8 cellular contexts compared by ENCODE assay signal in the genomic region with DNA sequence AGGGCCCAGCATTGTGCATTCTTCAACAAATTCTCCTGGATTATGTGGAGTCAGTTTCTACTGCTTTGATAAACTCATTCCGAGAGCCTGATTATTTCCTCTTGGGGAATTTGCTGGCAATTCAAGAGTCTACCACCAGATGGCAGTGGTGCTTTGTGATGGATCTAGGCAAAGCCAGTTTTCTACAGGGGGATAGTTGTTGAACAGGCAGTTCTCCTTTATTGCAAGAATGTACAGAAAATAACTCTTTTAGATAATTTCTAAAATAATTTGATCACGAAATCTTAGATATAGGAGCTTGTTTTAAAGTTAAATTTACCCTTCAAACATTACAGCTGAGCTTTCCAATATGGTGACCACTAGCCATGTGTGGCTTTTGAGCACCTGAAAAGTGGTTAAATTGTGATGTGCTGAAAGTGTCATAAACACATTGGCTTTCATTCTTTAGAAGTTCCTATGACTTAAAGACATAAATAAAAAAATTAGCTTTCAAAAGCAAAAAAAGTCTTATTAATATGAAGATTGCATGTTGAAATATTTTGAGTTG.
DNase-seq lines count a peak whose midpoint lies in the region; ATAC-seq and TF ChIP-seq lines count a peak whose summit lies in the region.

No MANE protein-coding gene starts in this region.

- H3K9me2 ChIP-seq in Karpas-422 (replicated peaks; ENCODE audit: insufficient read depth, low read length), result no peaks in the 10 kb centered on the region

- H3K9me3 ChIP-seq in Karpas-422 (ENCODE audit: low read length) (no peaks in the 10 kb centered on the region), smooth muscle cell (replicated peaks; ENCODE audit: low read depth) (no peaks in the 10 kb centered on the region)

- H4K20me1 ChIP-seq in Karpas-422 (ENCODE audit: insufficient read depth, low read depth, low read length) (no peaks in the 10 kb centered on the region), smooth muscle cell (ENCODE audit: low read depth) (no peaks in the 10 kb centered on the region)

- TF ChIP-seq CTCF in smooth muscle cell (IDR thresholded peaks at IDR 0.05; ENCODE audit: borderline replicate concordance, insufficient read depth, poor library complexity, severe bottlenecking), result peak; percentile 96

- intact Hi-C loops in activated T-helper 2 cell treated with anti-CD3 and anti-CD28 coated beads, Interferon-gamma antibody, Interleukin-2, Interleukin-4, amounts not matched to agents 10 μg/mL and 5 μg/mL and 100 μg/mL, durations not matched to agents 14 hours and 24 hours and 36 hours (cut with micrococcal nuclease), result loop anchor here (1.0 kb wide), 1 partner anchor 370 kb away; no protein-coding TSS in a partner anchor

- no peak overlapping the region for H3K4me2 ChIP-seq in Karpas-422 (ENCODE audit: low read depth, low read length, poor library complexity, severe bottlenecking)
- no peak overlapping the region for H3K4me2 ChIP-seq in smooth muscle cell

- DNase-seq in ELF-1 (ENCODE audit: low read depth, low spot score) (peak; percentile 81), Karpas-422 (peak; percentile 90), SHP77 treated with DMSO at 0.1 percent for 48 hours (lab: John Stamatoyannopoulos, UW) (peak; percentile 22), glomerular visceral epithelial cell (ENCODE audit: extremely low spot score) (peak; percentile 68), smooth muscle cell (lab: John Stamatoyannopoulos, UW; ENCODE audit: unreplicated experiment) (peak; percentile 37)
- DNase-seq in activated T-helper 2 cell treated with anti-CD3 and anti-CD28 coated beads, Interferon-gamma antibody, Interleukin-2, Interleukin-4, amounts not matched to agents 10 μg/mL and 5 μg/mL and 100 μg/mL, durations not matched to agents 14 hours and 24 hours and 36 hours (ENCODE audit: low spot score), result peak; percentile 35

- H3K9me3 Mint-ChIP-seq in activated T-helper 2 cell treated with anti-CD3 and anti-CD28 coated beads, Interferon-gamma antibody, Interleukin-2, Interleukin-4, amounts not matched to agents 10 μg/mL and 5 μg/mL and 100 μg/mL, durations not matched to agents 14 hours and 24 hours and 36 hours, result peaks cover 10% of the 10 kb centered on the region

- 2% methylated on average over 2 of the region's 2 CpGs for WGBS in smooth muscle cell (ENCODE audit: low lambda C conversion rate)

- no peaks in the 10 kb centered on the region for H3K79me2 ChIP-seq in Karpas-422 (ENCODE audit: low read length)
- no peaks in the 10 kb centered on the region for H3K79me2 ChIP-seq in smooth muscle cell (ENCODE audit: low read depth)

- H3K4me1 ChIP-seq in Karpas-422 (ENCODE audit: low read length), result peaks cover 9% of the 10 kb centered on the region
- H3K4me1 ChIP-seq in smooth muscle cell (ENCODE audit: low read depth), result peaks cover 23% of the 10 kb centered on the region

- H3F3A ChIP-seq in smooth muscle cell (ENCODE audit: low read depth), result peaks cover 6% of the 10 kb centered on the region

- H2AFZ ChIP-seq in Karpas-422 (ENCODE audit: low read length) (no peak overlapping the region), smooth muscle cell (ENCODE audit: low read depth) (no peak overlapping the region)

- H3K36me3 Mint-ChIP-seq in activated T-helper 2 cell treated with anti-CD3 and anti-CD28 coated beads, Interferon-gamma antibody, Interleukin-2, Interleukin-4, amounts not matched to agents 10 μg/mL and 5 μg/mL and 100 μg/mL, durations not matched to agents 14 hours and 24 hours and 36 hours (ENCODE audit: low read depth), result no peaks in the 10 kb centered on the region

- H3K27me3 ChIP-seq in Karpas-422 (ENCODE audit: low read length) (0 out of 2 replicates have a peak, but pooled peaks cover 3% of the 10 kb centered on the region), smooth muscle cell (ENCODE audit: low read depth) (no peaks in the 10 kb centered on the region)

- no peak overlapping the region for H3K4me3 ChIP-seq in Karpas-422 (ENCODE audit: low read length)
- H3K4me3 ChIP-seq in smooth muscle cell, result no peak overlapping the region

- no peaks in the 10 kb centered on the region for H3K27me3 Mint-ChIP-seq in activated T-helper 2 cell treated with anti-CD3 and anti-CD28 coated beads, Interferon-gamma antibody, Interleukin-2, Interleukin-4, amounts not matched to agents 10 μg/mL and 5 μg/mL and 100 μg/mL, durations not matched to agents 14 hours and 24 hours and 36 hours (ENCODE audit: low read depth)

- H3K27ac Mint-ChIP-seq in activated T-helper 2 cell treated with anti-CD3 and anti-CD28 coated beads, Interferon-gamma antibody, Interleukin-2, Interleukin-4, amounts not matched to agents 10 μg/mL and 5 μg/mL and 100 μg/mL, durations not matched to agents 14 hours and 24 hours and 36 hours, result no peak overlapping the region

- H3K27ac ChIP-seq in Karpas-422 (ENCODE audit: low read length), result no peak overlapping the region
- no peak overlapping the region for H3K27ac ChIP-seq in smooth muscle cell (ENCODE audit: low read depth)

- H3K4me1 Mint-ChIP-seq in activated T-helper 2 cell treated with anti-CD3 and anti-CD28 coated beads, Interferon-gamma antibody, Interleukin-2, Interleukin-4, amounts not matched to agents 10 μg/mL and 5 μg/mL and 100 μg/mL, durations not matched to agents 14 hours and 24 hours and 36 hours (ENCODE audit: low read depth), result peaks cover 2% of the 10 kb centered on the region

- no peak overlapping the region for H3K9ac ChIP-seq in Karpas-422 (ENCODE audit: low read length)
- no peak overlapping the region for H3K9ac ChIP-seq in smooth muscle cell (ENCODE audit: low read depth)

- H3K36me3 ChIP-seq in Karpas-422 (ENCODE audit: insufficient read depth, low read length) (no peaks in the 10 kb centered on the region), smooth muscle cell (ENCODE audit: low read depth) (no peaks in the 10 kb centered on the region)

- ATAC-seq in GM19467 (IDR thresholded peaks at IDR 0.05; ENCODE audit: unreplicated experiment) (no peak), HG02623 (IDR thresholded peaks at IDR 0.05; ENCODE audit: unreplicated experiment) (no peak)

- H3K4me3 Mint-ChIP-seq in activated T-helper 2 cell treated with anti-CD3 and anti-CD28 coated beads, Interferon-gamma antibody, Interleukin-2, Interleukin-4, amounts not matched to agents 10 μg/mL and 5 μg/mL and 100 μg/mL, durations not matched to agents 14 hours and 24 hours and 36 hours (ENCODE audit: low read depth), result no peak overlapping the region

Comparison
In these comparisons a context has a peak if more than half of its experiments do, and no peak if none do; other contexts are left out.
1. DNase-seq: peak in every context shown above with its lines; median percentile 90 in Karpas-422; 81 in ELF-1; 68 in glomerular visceral epithelial cell; 37 in smooth muscle cell; 35 in activated T-helper 2 cell treated with anti-CD3 and anti-CD28 coated beads, Interferon-gamma antibody, Interleukin-2, Interleukin-4, amounts not matched to agents 10 μg/mL and 5 μg/mL and 100 μg/mL, durations not matched to agents 14 hours and 24 hours and 36 hours; 22 in SHP77 treated with DMSO at 0.1 percent for 48 hours.